Comparison of ENCODE assay signal across 9 cellular contexts in the genomic region with DNA sequence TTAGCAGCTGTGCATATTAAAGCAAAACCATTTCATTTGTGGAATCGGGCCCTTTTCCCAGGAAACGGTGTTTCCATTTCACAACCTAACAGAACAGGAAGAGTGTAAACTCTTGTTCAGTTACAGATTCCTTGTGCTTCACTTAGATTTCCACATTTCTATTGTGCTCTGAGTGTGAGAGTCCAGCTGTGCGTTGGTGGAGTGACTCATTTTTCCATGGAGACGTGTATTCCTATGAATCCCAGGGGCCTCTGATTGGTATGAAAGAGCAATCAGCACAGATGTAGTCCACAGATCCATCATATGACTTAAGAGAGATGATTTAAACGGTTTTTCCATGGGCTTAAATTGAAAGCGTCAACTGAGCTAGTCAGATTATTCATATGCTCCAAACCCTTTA. TPM values are rescaled to one million over a fixed set of nuclear protein-coding genes. Genes with fewer than 3 reads are reported as not detected.
DNase-seq lines count a peak whose midpoint lies in the region; ATAC-seq lines count a peak whose summit lies in the region.
"Had no signal": no experiment of that assay in that cellular context is flagged by ENCODE, and none has a peak within 500 bp of the region (broad histone marks: within the 10 kb centered on the region; RNA-seq: fewer than 3 reads in every experiment).

No MANE protein-coding gene starts in this region.

- DNase-seq in Ammon's horn (ENCODE audit: low spot score) (peak; percentile 43), SK-MEL-5 (ENCODE audit: low read depth, low spot score) (peak; percentile 85), fibroblast of the conjunctiva (ENCODE audit: low read depth) (peak; percentile 94), renal cortical epithelial cell (ENCODE audit: low read depth) (peak; percentile 37), KG1 (lab: John Stamatoyannopoulos, UW) (no peak), NCI-H82 (lab: John Stamatoyannopoulos, UW) (no peak)
- DNase-seq in effector CD4-positive, alpha-beta T cell = no peak
- DNase-seq: activated B cell treated with CpG ODN at 0.5 μM for 24 hours had no signal

- in situ Hi-C loops in SK-MEL-5 (cut with HindIII; ENCODE audit: low pct_unique_long_range_greater_than_20kb, low sequenced_read_pairs) = no loop called here

- no peak for ATAC-seq in GM21367 (IDR thresholded peaks at IDR 0.05; ENCODE audit: unreplicated experiment)

RNA-seq across cellular contexts. Expression of a gene that starts 13.3 kb away (rescaled TPM):
- 10.0 and 11.2 TPM in 2 replicates for total RNA-seq in SK-MEL-5 (2014; rRNA removed; shearing (Covaris generic))
- 7.4 and 11.9 TPM in 2 replicates for polyA plus RNA-seq in SK-MEL-5 (2015; cell fraction: cytosol; rRNA removed)
- 0.49 and 1.6 TPM in 2 replicates for polyA plus RNA-seq in SK-MEL-5 (2015; cell fraction: nucleus; rRNA removed)
- total RNA-seq in renal cortical epithelial cell = 256 and 383 TPM in 2 replicates

RNA-seq across cellular contexts. Expression of a gene that starts 22.3 kb away (rescaled TPM):
- 59.0 and 67.2 TPM in 2 replicates for total RNA-seq in SK-MEL-5 (2014; rRNA removed; shearing (Covaris generic))
- 79.9 and 96.7 TPM in 2 replicates for polyA plus RNA-seq in SK-MEL-5 (2015; cell fraction: cytosol; rRNA removed)
- 139 and 152 TPM in 2 replicates for polyA plus RNA-seq in SK-MEL-5 (2015; cell fraction: nucleus; rRNA removed)
- total RNA-seq in renal cortical epithelial cell = 43.6 and 137 TPM in 2 replicates

RNA-seq across cellular contexts. Expression of a gene that starts 48.2 kb away (rescaled TPM):
- 99.5 and 103 TPM in 2 replicates for total RNA-seq in SK-MEL-5 (2014; rRNA removed; shearing (Covaris generic))
- polyA plus RNA-seq in SK-MEL-5 (2015; cell fraction: cytosol; rRNA removed) = 141 and 176 TPM in 2 replicates
- polyA plus RNA-seq in SK-MEL-5 (2015; cell fraction: nucleus; rRNA removed) = 117 and 121 TPM in 2 replicates
- 118 and 270 TPM in 2 replicates for total RNA-seq in renal cortical epithelial cell

Comparison
In these comparisons a context has a peak if more than half of its experiments do, and no peak if none do; other contexts are left out.
1. DNase-seq: peak in Ammon's horn (single experiment), SK-MEL-5 (single experiment), fibroblast of the conjunctiva (single experiment) and renal cortical epithelial cell (single experiment); none in KG1 (single experiment), NCI-H82 (single experiment) and effector CD4-positive, alpha-beta T cell (single experiment).
2. RNA of a gene that starts 13.3 kb away (total RNA-seq): 256 to 383 TPM in renal cortical epithelial cell; 10.0 to 11.2 TPM in SK-MEL-5; every median in the first group is over 10 times any median in the second.